Comparison of ENCODE assay signal across 10 cellular contexts in the genomic region with DNA sequence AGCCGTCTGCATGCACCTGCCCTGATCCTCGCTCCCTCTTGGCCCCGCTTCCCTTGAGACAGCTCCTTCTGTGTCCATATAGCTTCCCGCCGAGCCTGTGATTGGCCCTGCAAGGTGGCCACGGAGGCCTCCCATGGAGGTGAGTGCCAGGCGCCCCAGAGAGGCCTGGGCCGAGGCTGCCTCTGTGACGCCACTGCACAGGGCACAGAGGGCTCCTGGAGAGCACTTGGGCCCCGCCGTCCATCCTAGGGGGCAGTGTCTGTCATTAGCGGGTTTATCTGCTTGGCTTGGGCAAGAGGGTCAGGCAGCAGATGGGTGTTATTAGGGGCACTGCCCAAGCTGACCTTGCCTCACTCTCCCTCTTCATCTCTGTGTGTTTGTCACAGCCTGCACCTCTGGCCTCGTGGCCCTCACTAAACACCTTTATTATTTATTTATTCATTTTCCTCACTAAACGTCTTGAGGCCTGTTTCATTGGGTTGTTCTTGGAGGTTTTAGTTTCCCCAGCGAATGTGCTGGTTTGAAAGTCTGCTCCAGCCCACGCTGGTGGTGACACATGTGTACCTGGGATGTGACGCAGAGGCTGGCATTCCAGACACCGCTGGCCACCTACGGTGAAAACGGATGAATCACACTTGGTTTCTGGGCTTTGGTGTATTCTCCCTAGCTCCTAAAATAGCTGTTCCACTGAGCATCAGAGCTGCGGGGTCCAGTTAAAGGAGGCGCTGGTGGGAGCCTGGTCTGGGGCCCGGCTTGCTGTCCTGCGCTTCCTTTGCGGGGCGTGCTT. TPM values are rescaled to one million over a fixed set of nuclear protein-coding genes. Genes with fewer than 3 reads are reported as not detected.
A peak's percentile ranks its signal among the peaks of the same experiment; 100 is the strongest.
DNase-seq lines count a peak whose midpoint lies in the region; ATAC-seq and TF ChIP-seq lines count a peak whose summit lies in the region.
"Had no signal": no experiment of that assay in that cellular context is flagged by ENCODE, and none has a peak within 500 bp of the region (broad histone marks: within the 10 kb centered on the region; RNA-seq: fewer than 3 reads in every experiment).

No MANE protein-coding gene starts in this region.

- RAD21 ChIA-PET in HCT116 (lab: Charles Lee; ENCODE audit: low non-redundant PET in 1 of 2, low total read pairs in 2 of 2, uncharacterized antibody in 2 of 2, unreplicated experiment in 2 of 2) = no interaction called here

- TF ChIP-seq RAD21 in HCT116 (IDR thresholded peaks at IDR 0.05; ENCODE audit: low read depth) = no peak

- TF ChIP-seq CTCF in HCT116 (IDR thresholded peaks at IDR 0.05 in 2 of 3, conservative IDR thresholded peaks at IDR 0.05 in 1 of 3; ENCODE audit: borderline replicate concordance in 1 of 3, insufficient read depth in 1 of 3, low read depth in 2 of 3, low read length in 2 of 3) = no peak
- no peak for TF ChIP-seq CTCF in smooth muscle cell (IDR thresholded peaks at IDR 0.05; ENCODE audit: borderline replicate concordance, insufficient read depth, poor library complexity, severe bottlenecking)

- H3K4me3 Mint-ChIP-seq in T-helper 17 cell = no peak overlapping the region

- POLR2A ChIA-PET in HCT116 (lab: Charles Lee) = no interaction called here

- CTCF ChIA-PET in HCT116 (lab: Charles Lee) = no interaction called here

- peak overlapping the region; percentile 78 for H3K4me2 ChIP-seq in HCT116 (ENCODE audit: low read length)
- peak overlapping the region; percentile 28 for H3K4me2 ChIP-seq in smooth muscle cell

- no peaks in the 10 kb centered on the region for H3K27me3 Mint-ChIP-seq in T-helper 17 cell

- H2AFZ ChIP-seq in HCT116 (ENCODE audit: low read depth, low read length, poor library complexity, severe bottlenecking) (no peak overlapping the region), smooth muscle cell (ENCODE audit: low read depth) (no peak overlapping the region)

- DNase-seq in HCT116 (ENCODE audit: low read depth, low spot score) = peak; percentile 86
- DNase-seq in T-helper 17 cell = no peak
- DNase-seq in epithelial cell of prostate (ENCODE audit: low read depth, low spot score) = peak; percentile 14
- no peak for DNase-seq in smooth muscle cell (lab: John Stamatoyannopoulos, UW; ENCODE audit: unreplicated experiment)
- no peak for DNase-seq in SIG-M5 treated with dmso at 0.1 percent for 504 hours (lab: John Stamatoyannopoulos, UW; ENCODE audit: unreplicated experiment)
- DNase-seq in SW 1271 (lab: John Stamatoyannopoulos, UW) = no peak
- DNase-seq: NCI-H1417 had no signal

- 68% methylated on average over 26 of the region's 26 CpGs for WGBS in smooth muscle cell (ENCODE audit: low lambda C conversion rate)

- H3F3A ChIP-seq in smooth muscle cell (ENCODE audit: low read depth) = peaks cover 6% of the 10 kb centered on the region

- peak overlapping the region; percentile 61 for H3K9ac ChIP-seq in HCT116 (ENCODE audit: low read length)
- H3K9ac ChIP-seq in smooth muscle cell (ENCODE audit: low read depth) = peak overlapping the region; percentile 76

- no peaks in the 10 kb centered on the region for H3K36me3 ChIP-seq in HCT116 (ENCODE audit: control insufficient read depth in 1 of 2, insufficient read depth in 2 of 2, low read length in 2 of 2)
- H3K36me3 ChIP-seq in smooth muscle cell (ENCODE audit: low read depth) = no peaks in the 10 kb centered on the region

- no peak for TF ChIP-seq POLR2A in HCT116 (IDR thresholded peaks at IDR 0.05; ENCODE audit: borderline replicate concordance, extremely low read depth, insufficient read depth, insufficient read length)

- H4K20me1 ChIP-seq in HCT116 (ENCODE audit: insufficient read depth) = no peaks in the 10 kb centered on the region
- peaks cover 98% of the 10 kb centered on the region for H4K20me1 ChIP-seq in smooth muscle cell (ENCODE audit: low read depth)

- peak; percentile 96 for ATAC-seq in HCT116
- ATAC-seq in T-helper 17 cell = no peak
- ATAC-seq in HG02759 (IDR thresholded peaks at IDR 0.05; ENCODE audit: unreplicated experiment) = no peak
- ATAC-seq in GM18517 (IDR thresholded peaks at IDR 0.05; ENCODE audit: unreplicated experiment) = no peak

- no TSS peak for BruUV-seq in HCT116 (replicated peaks; lab: Mats Ljungman, UMichigan)

- no peaks in the 10 kb centered on the region for H3K9me2 ChIP-seq in HCT116 (ENCODE audit: insufficient read depth)

- H3K36me3 Mint-ChIP-seq in T-helper 17 cell (ENCODE audit: low read depth) = no peaks in the 10 kb centered on the region
- H3K36me3 Mint-ChIP-seq: activated naive CD4-positive, alpha-beta T cell treated with anti-CD3 and anti-CD28 coated beads, Interleukin-2, amount 50 U/mL, for 72 hours had no signal

- peaks cover 27% of the 10 kb centered on the region for H3K4me1 Mint-ChIP-seq in T-helper 17 cell

- peak overlapping the region; percentile 75 for H3K27ac Mint-ChIP-seq in T-helper 17 cell
- H3K27ac Mint-ChIP-seq: activated naive CD4-positive, alpha-beta T cell treated with anti-CD3 and anti-CD28 coated beads, Interleukin-2, amount 50 U/mL, for 72 hours had no signal

- H3K79me2 ChIP-seq in HCT116 (ENCODE audit: insufficient read depth, low read length) (peaks cover 68% of the 10 kb centered on the region), smooth muscle cell (ENCODE audit: low read depth) (peaks cover 91% of the 10 kb centered on the region)

- intact Hi-C loops in HCT116 (cut with micrococcal nuclease) = loop anchor here (1.0 kb wide), 1 partner anchor 189 kb away; no protein-coding TSS in a partner anchor

- H3K27ac ChIP-seq in HCT116 (ENCODE audit: low read depth, low read length) (peak overlapping the region; percentile 63), epithelial cell of prostate (no peak overlapping the region), smooth muscle cell (ENCODE audit: low read depth) (peak overlapping the region; percentile 93)

- H3K9me3 ChIP-seq in HCT116 (ENCODE audit: control insufficient read depth in 1 of 2, insufficient read depth in 1 of 2, low read depth in 1 of 2, low read length in 2 of 2) = no peaks in the 10 kb centered on the region
- no peaks in the 10 kb centered on the region for H3K9me3 ChIP-seq in T-helper 17 cell (ENCODE audit: control insufficient read depth, low read length, poor library complexity, severe bottlenecking)
- H3K9me3 ChIP-seq in smooth muscle cell (replicated peaks; ENCODE audit: low read depth) = no peaks in the 10 kb centered on the region

- H3K4me1 ChIP-seq in HCT116 (ENCODE audit: control insufficient read depth in 1 of 2, insufficient read depth in 2 of 2, low read length in 2 of 2) (peaks cover 23 to 41% of the 10 kb centered on the region in 2 experiments), smooth muscle cell (ENCODE audit: low read depth) (peaks cover 13% of the 10 kb centered on the region)

- no peaks in the 10 kb centered on the region for H3K27me3 ChIP-seq in HCT116 (ENCODE audit: insufficient read depth, low read length)
- no peaks in the 10 kb centered on the region for H3K27me3 ChIP-seq in smooth muscle cell (ENCODE audit: low read depth)

- H3K4me3 ChIP-seq in HCT116 (replicated peaks in 1 of 2; ENCODE audit: low read depth in 1 of 2, low read length in 2 of 2) = peak overlapping the region in 1 of 2 experiments; percentile 37; a peak in 2 of 4 replicates
- no peak overlapping the region for H3K4me3 ChIP-seq in smooth muscle cell

TF ChIP-seq in HCT116, 20 proteins besides CTCF, POLR2A, EP300 and RAD21:
- peak; percentile 54; the same call in 1 of the 2 replicates for TF ChIP-seq SIN3A (IDR thresholded peaks at IDR 0.05; ENCODE audit: low read depth)
- TF ChIP-seq YY1 (IDR thresholded peaks at IDR 0.05; ENCODE audit: extremely low read depth, insufficient replicate concordance, low read depth, low read length) = peak; percentile 24
- no peak for TF ChIP-seq SRF (IDR thresholded peaks at IDR 0.05; ENCODE audit: low read depth)
- TF ChIP-seq ZFX (IDR thresholded peaks at IDR 0.05) = no peak
- no peak for TF ChIP-seq TCF7L2 (IDR thresholded peaks at IDR 0.05; ENCODE audit: borderline replicate concordance, extremely low read depth, insufficient read depth, insufficient read length)
- peak; percentile 76 for TF ChIP-seq EGR1 (IDR thresholded peaks at IDR 0.05; ENCODE audit: low read depth)
- TF ChIP-seq, protein P1, sequence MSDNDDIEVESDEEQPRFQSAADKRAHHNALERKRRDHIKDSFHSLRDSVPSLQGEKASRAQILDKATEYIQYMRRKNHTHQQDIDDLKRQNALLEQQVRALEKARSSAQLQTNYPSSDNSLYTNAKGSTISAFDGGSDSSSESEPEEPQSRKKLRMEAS (IDR thresholded peaks at IDR 0.05) = peak; percentile 90

RNA-seq across cellular contexts. Expression of a gene that starts 5.9 kb away (rescaled TPM):
- total RNA-seq in HCT116 (2021; ENCODE audit: unreplicated experiment) (31.3 TPM), T-helper 17 cell (1 to 10 TPM; 9.1 to 9.5 TPM), smooth muscle cell (33.9 and 42.6 TPM in 2 replicates)
- polyA plus RNA-seq in HCT116 (2012) = 37.3 and 38.3 TPM in 2 replicates
- polyA plus RNA-seq in smooth muscle cell = 41.5 and 55.9 TPM in 2 replicates

RNA-seq across cellular contexts. Expression of a gene that starts 6.3 kb away (rescaled TPM):
- total RNA-seq in HCT116 (2021; ENCODE audit: unreplicated experiment) = 48.7 TPM
- 17.6 and 20.7 TPM in 2 replicates for polyA plus RNA-seq in HCT116 (2012)
- 1 to 10 TPM; 6.9 to 8.3 TPM for total RNA-seq in T-helper 17 cell
- 4.9 and 10.5 TPM in 2 replicates for total RNA-seq in smooth muscle cell
- polyA plus RNA-seq in smooth muscle cell = 8.3 and 10.0 TPM in 2 replicates

Comparison
In these comparisons a context has a peak if more than half of its experiments do, and no peak if none do; other contexts are left out.
1. DNase-seq: peak in HCT116 (single experiment) and epithelial cell of prostate (single experiment); none in T-helper 17 cell (0 of 3), smooth muscle cell (single experiment), SIG-M5 treated with dmso at 0.1 percent for 504 hours (single experiment) and SW 1271 (0 of 2).